Comparison of ENCODE assay signal across 9 cellular contexts in genomic region chr2:103959174-103960125, GRCh38.
DNase-seq lines count a peak whose midpoint lies in the region; ATAC-seq and TF ChIP-seq lines count a peak whose summit lies in the region.
"Had no signal": no experiment of that assay in that cellular context is flagged by ENCODE, and none has a peak within 500 bp of the region (broad histone marks: within the 10 kb centered on the region; RNA-seq: fewer than 3 reads in every experiment).

No MANE protein-coding gene starts in this region.

- TF ChIP-seq CTCF in HL-60 (IDR thresholded peaks at IDR 0.05; ENCODE audit: insufficient read depth, low read length) (peak; percentile 46), RWPE1 (conservative IDR thresholded peaks at IDR 0.05; ENCODE audit: low read depth) (peak; percentile 71), suprapubic skin (IDR thresholded peaks at IDR 0.05) (peak; percentile 18 to 65)

- H3K27ac ChIP-seq in HL-60 (replicated peaks): no peak overlapping the region
- H3K27ac ChIP-seq in RWPE1: no peak overlapping the region
- no peak overlapping the region for H3K27ac ChIP-seq in suprapubic skin
- H3K27ac ChIP-seq: skin epidermis had no signal

- no peaks in the 10 kb centered on the region for H3K4me1 ChIP-seq in suprapubic skin

- H3K27me3 ChIP-seq in HL-60 (ENCODE audit: insufficient read depth, poor library complexity, severe bottlenecking) (peaks cover 3% of the 10 kb centered on the region), suprapubic skin (peaks cover 6% of the 10 kb centered on the region)

- no peak for TF ChIP-seq POLR2A in suprapubic skin (IDR thresholded peaks at IDR 0.05)

- H3K4me3 ChIP-seq in HL-60 (replicated peaks; ENCODE audit: insufficient read depth, low read length) (no peak overlapping the region), suprapubic skin (no peak overlapping the region)
- H3K4me3 ChIP-seq: skin epidermis had no signal

- H3K9me3 ChIP-seq in suprapubic skin: no peaks in the 10 kb centered on the region

- 41% methylated on average over 9 of the region's 9 CpGs for WGBS in suprapubic skin

- H3K36me3 ChIP-seq in suprapubic skin: no peaks in the 10 kb centered on the region

- ATAC-seq in HG03571 (IDR thresholded peaks at IDR 0.05; ENCODE audit: unreplicated experiment): no peak

- POLR2A ChIA-PET in RWPE1 (lab: Yijun Ruan, JAX; ENCODE audit: low non-redundant PET): no interaction called here

- CTCF ChIA-PET in RWPE1 (lab: Yijun Ruan, JAX): interaction anchor here (0.5 to 1.6 kb wide), 11 partner anchors 16 to 1333 kb away, joined by 3 to 9 read pairs (median 4); no protein-coding TSS in a partner anchor

- TF ChIP-seq EP300 in suprapubic skin (IDR thresholded peaks at IDR 0.05): no peak

- DNase-seq in NCI-H146 (lab: John Stamatoyannopoulos, UW): peak; percentile 4
- DNase-seq in NCI-H146 treated with DMSO at 0.1 percent for 48 hours (lab: John Stamatoyannopoulos, UW; ENCODE audit: unreplicated experiment): no peak
- DNase-seq in HL-60 (ENCODE audit: low read depth in 1 of 2, low spot score in 1 of 2): peak in 1 of 2 experiments; percentile 4
- DNase-seq in RWPE1 (ENCODE audit: low spot score): peak; percentile 45
- peak; percentile 50 to 88 (median 74) for DNase-seq in head of caudate nucleus
- DNase-seq in suprapubic skin (ENCODE audit: low spot score in 2 of 2): no peak
- no peak for DNase-seq in activated gamma-delta T cell (lab: John Stamatoyannopoulos, UW)

- intact Hi-C loops in head of caudate nucleus (cut with DNase I): no loop called here

Comparison
In these comparisons a context has a peak if more than half of its experiments do, and no peak if none do; other contexts are left out.
1. DNase-seq: peak in NCI-H146 (single experiment), RWPE1 (single experiment) and head of caudate nucleus (42 of 42); none in NCI-H146 treated with DMSO at 0.1 percent for 48 hours (single experiment), suprapubic skin (0 of 2) and activated gamma-delta T cell (single experiment).
2. Peak in every context shown above with its lines, with median percentiles within 50 percentile points of each other: CTCF ChIP-seq.